In the genomic region with DNA sequence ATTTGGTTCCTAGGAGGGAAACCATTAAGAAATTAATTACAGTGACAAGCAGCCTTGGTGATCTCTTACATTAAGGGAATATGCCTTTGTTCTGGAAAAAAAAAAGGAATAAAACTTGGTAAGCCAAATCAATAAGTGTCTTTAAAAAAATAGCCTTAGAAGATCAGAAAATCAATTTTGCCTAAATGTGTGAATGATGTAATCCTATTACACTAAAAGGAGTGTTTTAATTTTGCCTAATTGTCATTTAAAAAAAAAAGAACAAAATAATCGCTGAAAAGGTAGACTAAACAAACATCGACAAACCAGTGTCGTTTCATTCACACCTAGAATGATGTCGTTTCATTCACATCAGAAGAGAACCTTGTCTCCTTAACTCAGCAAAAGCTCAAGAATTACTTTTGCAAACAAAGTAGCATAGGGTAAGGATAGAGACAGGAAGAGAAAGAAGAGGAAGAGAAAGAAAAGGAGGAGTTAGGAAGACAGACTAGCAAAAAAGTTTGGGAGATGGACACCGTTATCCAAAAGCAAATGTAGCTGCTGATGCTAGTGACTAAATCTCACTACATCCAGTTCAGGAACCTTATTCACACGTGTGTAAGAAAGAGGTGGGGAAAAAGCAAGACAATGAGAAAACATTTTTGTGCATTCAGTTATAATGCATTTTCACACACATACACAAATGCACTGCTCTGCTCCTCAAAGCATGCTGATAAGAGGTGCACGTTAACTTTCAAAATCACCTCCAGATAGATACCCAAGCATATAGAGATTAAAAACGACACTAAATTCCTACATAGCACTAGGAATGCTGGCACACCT, we compare ENCODE assay signal across 8 cellular contexts.
DNase-seq lines count a peak whose midpoint lies in the region; ATAC-seq and TF ChIP-seq lines count a peak whose summit lies in the region.

No MANE protein-coding gene starts in this region.

- peaks cover 40% of the 10 kb centered on the region for H3K4me1 Mint-ChIP-seq in MCF 10A (ENCODE audit: insufficient read depth, unreplicated experiment)

- no peak overlapping the region for H3K27ac Mint-ChIP-seq in MCF 10A (ENCODE audit: low read depth, unreplicated experiment)

- H3K27ac ChIP-seq in A673 (ENCODE audit: low read depth, low read length, poor library complexity, severe bottlenecking), result no peak overlapping the region
- no peak overlapping the region for H3K27ac ChIP-seq in muscle layer of colon (ENCODE audit: low read depth, low read length)

- H3K9me3 Mint-ChIP-seq in MCF 10A (ENCODE audit: unreplicated experiment), result no peaks in the 10 kb centered on the region

- H3K4me1 ChIP-seq in A673 (ENCODE audit: insufficient read depth, low read length, poor library complexity, severe bottlenecking) (peaks cover 3% of the 10 kb centered on the region), muscle layer of colon (ENCODE audit: insufficient read depth, low read length) (peaks cover 21% of the 10 kb centered on the region)

- DNase-seq in A673 (ENCODE audit: low spot score) (no peak), HFF-Myc (ENCODE audit: extremely low read depth, low read depth) (no peak), MCF 10A (ENCODE audit: unreplicated experiment) (no peak), NCI-H1092 treated with DMSO at 0.1 percent for 48 hours (lab: John Stamatoyannopoulos, UW) (no peak), NCI-H1048 (lab: John Stamatoyannopoulos, UW) (no peak)

- H3K4me3 ChIP-seq in A673 (ENCODE audit: low read depth, low read length, poor library complexity, severe bottlenecking), result peak overlapping the region; percentile 40
- peak overlapping the region; percentile 33 for H3K4me3 ChIP-seq in HFF-Myc (replicated peaks; ENCODE audit: low read depth, low read length)
- peak overlapping the region; percentile 28 to 51 for H3K4me3 ChIP-seq in muscle layer of colon (ENCODE audit: low read depth in 1 of 2, low read length in 2 of 2)

- H3K36me3 ChIP-seq in A673 (ENCODE audit: insufficient read depth, low read length, poor library complexity, severe bottlenecking), result no peaks in the 10 kb centered on the region
- H3K36me3 ChIP-seq in muscle layer of colon (ENCODE audit: insufficient read depth, low read length), result no peaks in the 10 kb centered on the region

- no peak overlapping the region for H3K9ac ChIP-seq in muscle layer of colon (ENCODE audit: low read length)

- POLR2A ChIA-PET in A673 (lab: Charles Lee; ENCODE audit: low non-redundant PET), result interaction anchor here (0.6 kb wide), 1 partner anchor 15 kb away, joined by 3 read pairs; no protein-coding TSS in a partner anchor
- POLR2A ChIA-PET in MCF 10A (lab: Yijun Ruan, JAX), result interaction anchor here (0.6 to 4.1 kb wide), 24 partner anchors 8 to 567 kb away, joined by 3 to 34 read pairs (median 4); a partner anchor contains a TSS

- peak overlapping the region; percentile 71 for H3K4me3 Mint-ChIP-seq in MCF 10A (ENCODE audit: unreplicated experiment)

- H3K9me3 ChIP-seq in A673 (ENCODE audit: low read depth, low read length, poor library complexity, severe bottlenecking) (no peaks in the 10 kb centered on the region), muscle layer of colon (ENCODE audit: low read length) (no peaks in the 10 kb centered on the region)

- H3K27me3 Mint-ChIP-seq in MCF 10A (ENCODE audit: insufficient read depth, unreplicated experiment), result no peaks in the 10 kb centered on the region

- intact Hi-C loops in A673 (cut with micrococcal nuclease; ENCODE audit: unreplicated experiment) (loop anchor here (5.0 kb wide), 1 partner anchor 58 kb away; no protein-coding TSS in a partner anchor), MCF 10A (cut with micrococcal nuclease) (loop anchor here (1.0 to 5.0 kb wide), 8 partner anchors 18 to 543 kb away; a partner anchor contains a TSS)

- CTCF ChIA-PET in A673 (lab: Charles Lee), result no interaction called here
- CTCF ChIA-PET in MCF 10A (lab: Yijun Ruan, JAX), result interaction anchor here (0.6 to 2.2 kb wide), 4 partner anchors 77 to 655 kb away, joined by 3 to 9 read pairs (median 4); no protein-coding TSS in a partner anchor

- ATAC-seq in HG03139 (IDR thresholded peaks at IDR 0.05; ENCODE audit: unreplicated experiment) (no peak), HG02763 (IDR thresholded peaks at IDR 0.05; ENCODE audit: unreplicated experiment) (no peak)

- H3K27me3 ChIP-seq in A673 (replicated peaks; ENCODE audit: insufficient read depth, low read depth, low read length, poor library complexity) (no peaks in the 10 kb centered on the region), muscle layer of colon (ENCODE audit: control insufficient read depth in 1 of 2, insufficient read depth in 2 of 2, low read length in 2 of 2) (no peaks in the 10 kb centered on the region)

- BruUV-seq in A673 (replicated peaks; lab: Mats Ljungman, UMichigan) (TSS peak; percentile 73), MCF 10A (replicated peaks; lab: Mats Ljungman, UMichigan) (TSS peak; percentile 60)

- TF ChIP-seq CTCF in A673 (conservative IDR thresholded peaks at IDR 0.05; ENCODE audit: low read depth, low read length) (no peak), HFF-Myc (IDR thresholded peaks at IDR 0.05; ENCODE audit: low read depth, low read length, missing control alignments) (no peak), MCF 10A (IDR thresholded peaks at IDR 0.05; ENCODE audit: unreplicated experiment) (no peak)

- H3K36me3 Mint-ChIP-seq in MCF 10A (ENCODE audit: insufficient read depth, unreplicated experiment), result peaks cover 6% of the 10 kb centered on the region
